ENCODE assay signal across 8 cellular contexts in the genomic region with DNA sequence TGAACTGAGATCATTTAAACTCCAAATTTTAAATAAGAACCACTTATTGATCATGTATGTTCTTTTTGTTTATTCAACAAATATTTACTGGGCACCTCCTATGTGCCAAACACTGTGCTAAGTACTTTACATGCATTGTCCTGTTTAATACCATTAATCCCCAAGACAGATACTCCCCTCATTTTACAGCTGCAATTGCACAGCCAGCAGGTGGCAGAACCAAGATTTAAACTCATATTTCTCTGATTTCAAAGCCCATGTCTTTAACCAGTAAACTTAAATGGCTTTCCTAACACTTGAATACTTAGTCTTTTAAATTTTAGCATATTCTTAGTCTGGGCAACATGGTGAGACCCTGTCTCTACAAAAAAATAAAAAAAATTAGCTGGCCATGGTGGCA. TPM values are rescaled to one million over a fixed set of nuclear protein-coding genes. Genes with fewer than 3 reads are reported as not detected.
DNase-seq lines count a peak whose midpoint lies in the region; ATAC-seq and TF ChIP-seq lines count a peak whose summit lies in the region.

No MANE protein-coding gene starts in this region.

- ATAC-seq in HG03460 (IDR thresholded peaks at IDR 0.05; ENCODE audit: unreplicated experiment), result no peak

- no peaks in the 10 kb centered on the region for H3K27me3 ChIP-seq in spleen (replicated peaks in 1 of 7)

- H3K4me3 ChIP-seq in epithelial cell of proximal tubule (ENCODE audit: low read depth, low read length) (no peak overlapping the region), spleen (no peak overlapping the region)

- TF ChIP-seq CTCF in epithelial cell of proximal tubule (conservative IDR thresholded peaks at IDR 0.05; ENCODE audit: low read depth, low read length) (peak; percentile 65), spleen (IDR thresholded peaks at IDR 0.05 in 8 of 11, conservative IDR thresholded peaks at IDR 0.05 in 3 of 11) (peak in 10 of 11 experiments; percentile 25 to 58 (median 42))

- intact Hi-C loops in spleen (cut with DNase I; ENCODE audit: low total_unique reads), result no loop called here

- H3K27ac ChIP-seq in spleen, result no peak overlapping the region

- peak; percentile 6 for DNase-seq in stimulated activated CD8-positive, alpha-beta memory T cell treated with anti-CD3 and anti-CD28 coated beads, Interleukin-15, amount 100 ng/mL, for 1 hour (ENCODE audit: low read depth)
- no peak for DNase-seq in stimulated activated CD8-positive, alpha-beta memory T cell treated with anti-CD3 and anti-CD28 coated beads, Interleukin-4, amount 100 ng/mL, for 48 hours
- peak; percentile 3 for DNase-seq in RPMI8226
- no peak for DNase-seq in epithelial cell of proximal tubule (ENCODE audit: low read depth)
- no peak for DNase-seq in spleen
- no peak for DNase-seq in hepatic stellate cell (ENCODE audit: low spot score)
- DNase-seq in activated effector memory CD4-positive, alpha-beta T cell treated with anti-CD3 and anti-CD28 coated beads, Interleukin-2, amount 50 U/mL, for 16 hours, result no peak

- H3K9me3 ChIP-seq in spleen, result no peaks in the 10 kb centered on the region

- peaks cover 0 to 35% (median 9%) of the 10 kb centered on the region in 6 donors for H3K4me1 ChIP-seq in spleen

- no peak for TF ChIP-seq POLR2A in spleen (IDR thresholded peaks at IDR 0.05)

- H3K36me3 ChIP-seq in spleen, result peaks cover 0 to 57% (median 0%) of the 10 kb centered on the region in 6 donors

RNA-seq across cellular contexts. Expression of gene KIAA1958, which starts 43.4 kb away (rescaled TPM):
- 3.4 and 4.3 TPM in 2 replicates for total RNA-seq in epithelial cell of proximal tubule
- total RNA-seq in spleen, result 10 to 100 TPM in 1 of 7 donors, 1 to 10 TPM in 6; 4.9 to 11.9 (median 7.9) TPM
- under 1 TPM; 0.39 to 0.53 (median 0.51) TPM for polyA plus RNA-seq in spleen

Comparison
In these comparisons a context has a peak if more than half of its experiments do, and no peak if none do; other contexts are left out.
1. DNase-seq: peak in stimulated activated CD8-positive, alpha-beta memory T cell treated with anti-CD3 and anti-CD28 coated beads, Interleukin-15, amount 100 ng/mL, for 1 hour (single experiment) and RPMI8226 (single experiment); none in stimulated activated CD8-positive, alpha-beta memory T cell treated with anti-CD3 and anti-CD28 coated beads, Interleukin-4, amount 100 ng/mL, for 48 hours (single experiment), epithelial cell of proximal tubule (single experiment), spleen (single experiment), hepatic stellate cell (single experiment) and activated effector memory CD4-positive, alpha-beta T cell treated with anti-CD3 and anti-CD28 coated beads, Interleukin-2, amount 50 U/mL, for 16 hours (single experiment).